Comparison of ENCODE assay signal across 12 cellular contexts in genomic region chr4:56828784-56829535, GRCh38. TPM values are rescaled to one million over a fixed set of nuclear protein-coding genes. Genes with fewer than 3 reads are reported as not detected.
DNase-seq lines count a peak whose midpoint lies in the region; ATAC-seq and TF ChIP-seq lines count a peak whose summit lies in the region.
"Had no signal": no experiment of that assay in that cellular context is flagged by ENCODE, and none has a peak within 500 bp of the region (broad histone marks: within the 10 kb centered on the region; RNA-seq: fewer than 3 reads in every experiment).

No MANE protein-coding gene starts in this region.

- H3K36me3 Mint-ChIP-seq in activated CD4-positive, alpha-beta T cell treated with anti-CD3 and anti-CD28 coated beads, Interleukin-2, amount 10 ng/mL, durations not matched to agents 24 days and 14 days (ENCODE audit: low read depth): no peaks in the 10 kb centered on the region
- H3K36me3 Mint-ChIP-seq in stimulated activated memory B cell treated with anti-CD40 and anti-IgM and Interleukin-4, amounts not matched to agents 10 μg/mL and 1 μg/mL and 100 μg/mL, for 72 hours: no peaks in the 10 kb centered on the region

- no peaks in the 10 kb centered on the region for H3K79me2 ChIP-seq in OCI-LY3 (ENCODE audit: low read length)

- DNase-seq in activated CD4-positive, alpha-beta T cell treated with anti-CD3 and anti-CD28 coated beads, Interleukin-2, amount 10 ng/mL, durations not matched to agents 24 days and 14 days: no peak
- no peak for DNase-seq in activated CD4-positive, alpha-beta T cell treated with anti-CD3 and anti-CD28 coated beads, Interleukin-2, amount 50 U/mL, for 4 hours
- DNase-seq in amygdala (lab: John Stamatoyannopoulos, UW) (no peak), HuH-7.5 (ENCODE audit: low spot score) (no peak)
- DNase-seq: activated CD8-positive, alpha-beta memory T cell treated with anti-CD3 and anti-CD28 coated beads, Interleukin-2, amount 50 U/mL, for 4 hours; NCI-H510A; stimulated activated CD4-positive, alpha-beta T cell treated with anti-CD3 and anti-CD28 coated beads, Interleukin-4, amount 100 ng/mL, for 4 hours had no signal

- peaks cover 11% of the 10 kb centered on the region for H3K4me1 ChIP-seq in OCI-LY3 (ENCODE audit: low read length)

- intact Hi-C loops in activated CD4-positive, alpha-beta T cell treated with anti-CD3 and anti-CD28 coated beads, Interleukin-2, amount 10 ng/mL, durations not matched to agents 24 days and 14 days (cut with micrococcal nuclease): no loop called here

- no peaks in the 10 kb centered on the region for H3K9me3 ChIP-seq in OCI-LY3 (ENCODE audit: insufficient read depth, low read length)

- H3K4me3 Mint-ChIP-seq in activated CD4-positive, alpha-beta T cell treated with anti-CD3 and anti-CD28 coated beads, Interleukin-2, amount 10 ng/mL, durations not matched to agents 24 days and 14 days: no peak overlapping the region
- H3K4me3 Mint-ChIP-seq in stimulated activated memory B cell treated with anti-CD40 and anti-IgM and Interleukin-4, amounts not matched to agents 10 μg/mL and 1 μg/mL and 100 μg/mL, for 72 hours: no peak overlapping the region

- peak; percentile 88 for ATAC-seq in HG02938 (IDR thresholded peaks at IDR 0.05; ENCODE audit: unreplicated experiment)
- ATAC-seq in stimulated activated memory B cell treated with anti-CD40 and anti-IgM and Interleukin-4, amounts not matched to agents 10 μg/mL and 1 μg/mL and 100 μg/mL, for 72 hours: peak; percentile 41
- ATAC-seq in HG02623 (IDR thresholded peaks at IDR 0.05; ENCODE audit: unreplicated experiment): no peak

- H3K27ac Mint-ChIP-seq in activated CD4-positive, alpha-beta T cell treated with anti-CD3 and anti-CD28 coated beads, Interleukin-2, amount 10 ng/mL, durations not matched to agents 24 days and 14 days: peak overlapping the region; percentile 43
- no peak overlapping the region for H3K27ac Mint-ChIP-seq in stimulated activated memory B cell treated with anti-CD40 and anti-IgM and Interleukin-4, amounts not matched to agents 10 μg/mL and 1 μg/mL and 100 μg/mL, for 72 hours

- no peak overlapping the region for H3K9ac ChIP-seq in OCI-LY3 (ENCODE audit: low read length)

- no peak overlapping the region for H3K4me3 ChIP-seq in OCI-LY3 (ENCODE audit: low read length)

- H3K9me3 Mint-ChIP-seq in activated CD4-positive, alpha-beta T cell treated with anti-CD3 and anti-CD28 coated beads, Interleukin-2, amount 10 ng/mL, durations not matched to agents 24 days and 14 days: no peaks in the 10 kb centered on the region
- no peaks in the 10 kb centered on the region for H3K9me3 Mint-ChIP-seq in stimulated activated memory B cell treated with anti-CD40 and anti-IgM and Interleukin-4, amounts not matched to agents 10 μg/mL and 1 μg/mL and 100 μg/mL, for 72 hours

- no peak overlapping the region for H3K27ac ChIP-seq in OCI-LY3 (ENCODE audit: low read length)

- no peak for TF ChIP-seq CTCF in OCI-LY3 (IDR thresholded peaks at IDR 0.05; ENCODE audit: low read depth, low read length)

- no peaks in the 10 kb centered on the region for H4K20me1 ChIP-seq in OCI-LY3 (ENCODE audit: insufficient read depth, low read length)

- no peak overlapping the region for H2AFZ ChIP-seq in OCI-LY3 (ENCODE audit: low read depth, low read length)

- peaks cover 18% of the 10 kb centered on the region for H3K4me1 Mint-ChIP-seq in activated CD4-positive, alpha-beta T cell treated with anti-CD3 and anti-CD28 coated beads, Interleukin-2, amount 10 ng/mL, durations not matched to agents 24 days and 14 days
- H3K4me1 Mint-ChIP-seq in stimulated activated memory B cell treated with anti-CD40 and anti-IgM and Interleukin-4, amounts not matched to agents 10 μg/mL and 1 μg/mL and 100 μg/mL, for 72 hours: peaks cover 8% of the 10 kb centered on the region

- peaks cover 11% of the 10 kb centered on the region for H3K27me3 Mint-ChIP-seq in activated CD4-positive, alpha-beta T cell treated with anti-CD3 and anti-CD28 coated beads, Interleukin-2, amount 10 ng/mL, durations not matched to agents 24 days and 14 days
- H3K27me3 Mint-ChIP-seq in stimulated activated memory B cell treated with anti-CD40 and anti-IgM and Interleukin-4, amounts not matched to agents 10 μg/mL and 1 μg/mL and 100 μg/mL, for 72 hours: peaks cover 12% of the 10 kb centered on the region

- peaks cover 16% of the 10 kb centered on the region for H3K27me3 ChIP-seq in OCI-LY3 (ENCODE audit: low read depth, low read length)

- no peaks in the 10 kb centered on the region for H3K36me3 ChIP-seq in OCI-LY3 (replicated peaks; ENCODE audit: low read depth, low read length)

- H3K4me2 ChIP-seq in OCI-LY3 (ENCODE audit: low read length): peak overlapping the region; percentile 4

RNA-seq across cellular contexts. Expression of gene SPINK2, which starts 7.5 kb away (rescaled TPM):
- 0.37 and 0.54 TPM in 2 replicates for total RNA-seq in activated CD4-positive, alpha-beta T cell treated with anti-CD3 and anti-CD28 coated beads, Interleukin-2, amount 10 ng/mL, durations not matched to agents 24 days and 14 days
- total RNA-seq: G401 had no signal
